Comparison of ENCODE assay signal across 12 cellular contexts in the genomic region with DNA sequence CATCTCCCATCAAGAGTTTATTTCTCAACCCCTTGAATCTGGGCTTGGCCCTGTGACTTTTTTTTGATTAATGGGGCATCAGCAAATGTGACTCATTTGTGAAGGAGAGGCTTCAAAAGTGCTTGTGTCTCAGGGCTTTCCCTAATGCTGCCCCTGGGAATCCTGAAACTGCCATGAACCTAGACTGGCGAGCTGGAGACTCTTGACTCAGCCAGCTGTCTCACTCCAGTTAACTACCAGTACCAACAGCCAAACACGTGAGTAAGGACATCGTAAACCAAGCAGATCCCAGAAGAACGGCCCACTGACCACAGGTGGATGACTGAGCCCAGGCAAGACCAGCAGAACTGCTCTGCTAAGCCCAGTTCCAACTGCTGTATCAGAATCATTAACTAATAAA.
DNase-seq lines count a peak whose midpoint lies in the region; ATAC-seq and TF ChIP-seq lines count a peak whose summit lies in the region.
"Had no signal": no experiment of that assay in that cellular context is flagged by ENCODE, and none has a peak within 500 bp of the region (broad histone marks: within the 10 kb centered on the region; RNA-seq: fewer than 3 reads in every experiment).

No MANE protein-coding gene starts in this region.

- H3K4me3 ChIP-seq in breast epithelium (no peak overlapping the region), suprapubic skin (no peak overlapping the region)

- H3K4me1 ChIP-seq in breast epithelium: no peaks in the 10 kb centered on the region
- H3K4me1 ChIP-seq in foreskin keratinocyte: no peaks in the 10 kb centered on the region
- peaks cover 9% of the 10 kb centered on the region for H3K4me1 ChIP-seq in suprapubic skin

- POLR2A ChIA-PET in MCF 10A (lab: Yijun Ruan, JAX): no interaction called here
- POLR2A ChIA-PET in activated CD8-positive, alpha-beta T cell treated with anti-CD3 and anti-CD28 coated beads, Interleukin-2, amount 10 ng/mL, durations not matched to agents 7 days and 5 days (lab: Charles Lee): no interaction called here

- peaks cover 6% of the 10 kb centered on the region for H3K4me1 Mint-ChIP-seq in MCF 10A (ENCODE audit: insufficient read depth, unreplicated experiment)
- H3K4me1 Mint-ChIP-seq in activated CD8-positive, alpha-beta T cell treated with anti-CD3 and anti-CD28 coated beads, Interleukin-2, amount 10 ng/mL, durations not matched to agents 7 days and 5 days (ENCODE audit: low read depth): no peaks in the 10 kb centered on the region
- H3K4me1 Mint-ChIP-seq: activated naive CD8-positive, alpha-beta T cell treated with anti-CD3 and anti-CD28 coated beads, Interleukin-2, amount 10 ng/mL, durations not matched to agents 7 days and 5 days had no signal

- H3K27ac Mint-ChIP-seq in MCF 10A (ENCODE audit: low read depth, unreplicated experiment): peak overlapping the region; percentile 53
- H3K27ac Mint-ChIP-seq in activated CD8-positive, alpha-beta T cell treated with anti-CD3 and anti-CD28 coated beads, Interleukin-2, amount 10 ng/mL, durations not matched to agents 7 days and 5 days: no peak overlapping the region
- H3K27ac Mint-ChIP-seq: activated naive CD8-positive, alpha-beta T cell treated with anti-CD3 and anti-CD28 coated beads, Interleukin-2, amount 10 ng/mL, durations not matched to agents 7 days and 5 days had no signal

- no peak for TF ChIP-seq EP300 in suprapubic skin (IDR thresholded peaks at IDR 0.05)

- no TSS peak for BruUV-seq in MCF 10A (replicated peaks; lab: Mats Ljungman, UMichigan)

- intact Hi-C loops in MCF 10A (cut with micrococcal nuclease) (no loop called here), breast epithelium (cut with DNase I; ENCODE audit: low total_unique reads) (no loop called here)

- no peaks in the 10 kb centered on the region for H3K27me3 Mint-ChIP-seq in MCF 10A (ENCODE audit: insufficient read depth, unreplicated experiment)
- H3K27me3 Mint-ChIP-seq in activated CD8-positive, alpha-beta T cell treated with anti-CD3 and anti-CD28 coated beads, Interleukin-2, amount 10 ng/mL, durations not matched to agents 7 days and 5 days (ENCODE audit: low read depth): no peaks in the 10 kb centered on the region
- H3K27me3 Mint-ChIP-seq: activated naive CD8-positive, alpha-beta T cell treated with anti-CD3 and anti-CD28 coated beads, Interleukin-2, amount 10 ng/mL, durations not matched to agents 7 days and 5 days had no signal

- WGBS in suprapubic skin: 82% methylated on average over 4 of the region's 4 CpGs

- DNase-seq in MCF 10A (ENCODE audit: unreplicated experiment): peak; percentile 80
- DNase-seq in breast epithelium (ENCODE audit: low spot score in 2 of 2): no peak
- DNase-seq in RKO (ENCODE audit: low spot score): peak; percentile 5
- DNase-seq in foreskin keratinocyte: peak; percentile 69 to 87
- no peak for DNase-seq in activated CD8-positive, alpha-beta T cell treated with anti-CD3 and anti-CD28 coated beads, Interleukin-2, amount 10 ng/mL, durations not matched to agents 7 days and 5 days
- DNase-seq in suprapubic skin (ENCODE audit: low spot score in 2 of 2): no peak
- no peak for DNase-seq in stimulated activated CD4-positive, alpha-beta T cell treated with anti-CD3 and anti-CD28 coated beads, Interleukin-2, amount 100 ng/mL, for 24 hours
- DNase-seq: activated CD4-positive, alpha-beta T cell treated with anti-CD3 and anti-CD28 coated beads, Interleukin-2, amount 50 U/mL, for 4 hours; activated naive CD8-positive, alpha-beta T cell treated with anti-CD3 and anti-CD28 coated beads, Interleukin-2, amount 10 ng/mL, durations not matched to agents 7 days and 5 days; NCI-H510A; stimulated activated CD4-positive, alpha-beta T cell treated with anti-CD3 and anti-CD28 coated beads, Interleukin-2, amount 100 ng/mL, for 48 hours had no signal

- H3K4me3 Mint-ChIP-seq in MCF 10A (ENCODE audit: unreplicated experiment): no peak overlapping the region
- H3K4me3 Mint-ChIP-seq in activated CD8-positive, alpha-beta T cell treated with anti-CD3 and anti-CD28 coated beads, Interleukin-2, amount 10 ng/mL, durations not matched to agents 7 days and 5 days: no peak overlapping the region
- H3K4me3 Mint-ChIP-seq: activated naive CD8-positive, alpha-beta T cell treated with anti-CD3 and anti-CD28 coated beads, Interleukin-2, amount 10 ng/mL, durations not matched to agents 7 days and 5 days had no signal

- H3K9me3 Mint-ChIP-seq in MCF 10A (ENCODE audit: unreplicated experiment): peaks cover 5% of the 10 kb centered on the region
- peaks cover 4% of the 10 kb centered on the region for H3K9me3 Mint-ChIP-seq in activated CD8-positive, alpha-beta T cell treated with anti-CD3 and anti-CD28 coated beads, Interleukin-2, amount 10 ng/mL, durations not matched to agents 7 days and 5 days (ENCODE audit: insufficient read depth)

- ATAC-seq in foreskin keratinocyte (peak; percentile 79), HG03039 (IDR thresholded peaks at IDR 0.05; ENCODE audit: unreplicated experiment) (no peak)
- no peak for ATAC-seq in activated CD8-positive, alpha-beta T cell treated with anti-CD3 and anti-CD28 coated beads, Interleukin-2, amount 10 ng/mL, durations not matched to agents 7 days and 5 days

- CTCF ChIA-PET in MCF 10A (lab: Yijun Ruan, JAX): no interaction called here
- CTCF ChIA-PET in activated CD8-positive, alpha-beta T cell treated with anti-CD3 and anti-CD28 coated beads, Interleukin-2, amount 10 ng/mL, durations not matched to agents 7 days and 5 days (lab: Charles Lee): no interaction called here

- no peaks in the 10 kb centered on the region for H3K36me3 ChIP-seq in breast epithelium
- H3K36me3 ChIP-seq in suprapubic skin: no peaks in the 10 kb centered on the region

- H3K27me3 ChIP-seq in breast epithelium (no peaks in the 10 kb centered on the region), foreskin keratinocyte (no peaks in the 10 kb centered on the region), suprapubic skin (no peaks in the 10 kb centered on the region)

- no peak for TF ChIP-seq POLR2A in breast epithelium (IDR thresholded peaks at IDR 0.05)
- TF ChIP-seq POLR2A in suprapubic skin (IDR thresholded peaks at IDR 0.05): no peak

- H3K9me3 ChIP-seq in breast epithelium: no peaks in the 10 kb centered on the region
- H3K9me3 ChIP-seq in suprapubic skin: no peaks in the 10 kb centered on the region

- TF ChIP-seq CTCF in MCF 10A (IDR thresholded peaks at IDR 0.05; ENCODE audit: unreplicated experiment) (no peak), breast epithelium (IDR thresholded peaks at IDR 0.05) (no peak), foreskin keratinocyte (conservative IDR thresholded peaks at IDR 0.05) (no peak), suprapubic skin (IDR thresholded peaks at IDR 0.05) (no peak)

- no peaks in the 10 kb centered on the region for H3K36me3 Mint-ChIP-seq in MCF 10A (ENCODE audit: insufficient read depth, unreplicated experiment)
- H3K36me3 Mint-ChIP-seq in activated CD8-positive, alpha-beta T cell treated with anti-CD3 and anti-CD28 coated beads, Interleukin-2, amount 10 ng/mL, durations not matched to agents 7 days and 5 days (ENCODE audit: low read depth): no peaks in the 10 kb centered on the region
- H3K36me3 Mint-ChIP-seq: activated naive CD8-positive, alpha-beta T cell treated with anti-CD3 and anti-CD28 coated beads, Interleukin-2, amount 10 ng/mL, durations not matched to agents 7 days and 5 days had no signal

- H3K27ac ChIP-seq in breast epithelium (no peak overlapping the region), foreskin keratinocyte (no peak overlapping the region), suprapubic skin (no peak overlapping the region)

Comparison
In these comparisons a context has a peak if more than half of its experiments do, and no peak if none do; other contexts are left out.
1. DNase-seq: peak in MCF 10A (single experiment), RKO (single experiment) and foreskin keratinocyte (2 of 2); none in breast epithelium (0 of 2), activated CD8-positive, alpha-beta T cell treated with anti-CD3 and anti-CD28 coated beads, Interleukin-2, amount 10 ng/mL, durations not matched to agents 7 days and 5 days (single experiment), suprapubic skin (0 of 2) and stimulated activated CD4-positive, alpha-beta T cell treated with anti-CD3 and anti-CD28 coated beads, Interleukin-2, amount 100 ng/mL, for 24 hours (0 of 2).